ENCODE assay signal across 18 cellular contexts in genomic region chr9:124278054-124278540, GRCh38. TPM values are rescaled to one million over a fixed set of nuclear protein-coding genes. Genes with fewer than 3 reads are reported as not detected.
DNase-seq lines count a peak whose midpoint lies in the region; ATAC-seq, FAIRE-seq and TF ChIP-seq lines count a peak whose summit lies in the region.
"Had no signal": no experiment of that assay in that cellular context is flagged by ENCODE, and none has a peak within 500 bp of the region (broad histone marks: within the 10 kb centered on the region; RNA-seq: fewer than 3 reads in every experiment).

No MANE protein-coding gene starts in this region.

- peaks cover 6% of the 10 kb centered on the region; the same call in 1 of the 3 replicates for H3K79me2 ChIP-seq in K562 (ENCODE audit: control insufficient read depth, insufficient read depth, low read length)

- peaks cover 0 to 4% (median 0%) of the 10 kb centered on the region in 11 experiments; a peak in 1 of 22 replicates for H3K9me3 ChIP-seq in BLaER1 treated with 17β-estradiol and CSF1 and Interleukin-3, amounts not matched to agents 10 nM and 100 nM (replicated peaks in 1 of 11)
- H3K9me3 ChIP-seq in K562 (replicated peaks; ENCODE audit: control insufficient read depth, insufficient read depth, low read depth, low read length), result no peaks in the 10 kb centered on the region
- no peaks in the 10 kb centered on the region for H3K9me3 ChIP-seq in spleen
- H3K9me3 ChIP-seq: gastrocnemius medialis had no signal

- CTCF ChIA-PET in K562 (lab: Yijun Ruan, JAX; ENCODE audit: low intra/inter-chr PET ratio), result interaction anchor here (0.6 kb wide), 1 partner anchor 75 kb away, joined by 3 read pairs; no protein-coding TSS in a partner anchor

- peak overlapping the region in 1 of 11 experiments; percentile 29; a peak in 1 of 22 replicates for H3K9ac ChIP-seq in BLaER1 treated with 17β-estradiol and CSF1 and Interleukin-3, amounts not matched to agents 10 nM and 100 nM
- no peak overlapping the region; a peak in 1 of 4 replicates for H3K9ac ChIP-seq in K562 (ENCODE audit: insufficient read depth in 1 of 2, low read depth in 2 of 2, low read length in 2 of 2)

- H3K27ac ChIP-seq in BLaER1 treated with 17β-estradiol and CSF1 and Interleukin-3, amounts not matched to agents 10 nM and 100 nM, result peak overlapping the region in 8 of 11 experiments; percentile 1 to 65 (median 38); a peak in 11 of 22 replicates
- H3K27ac ChIP-seq in HL-60 (replicated peaks) (peak overlapping the region; percentile 43), K562 (ENCODE audit: extremely low read depth, low read depth, low read length) (peak overlapping the region; percentile 8; the same call in 1 of the 3 replicates), spleen (peak overlapping the region in 3 of 8 donors; percentile 67 to 77 (median 70))
- H3K27ac ChIP-seq: C4-2B, gastrocnemius medialis had no signal

- H3K4me2 ChIP-seq in BLaER1 treated with 17β-estradiol and CSF1 and Interleukin-3, amounts not matched to agents 10 nM and 100 nM, result peak overlapping the region in 10 of 11 experiments; percentile 5 to 47 (median 30); a peak in 15 of 22 replicates
- H3K4me2 ChIP-seq in K562 (ENCODE audit: insufficient read depth, low read length), result peak overlapping the region; percentile 74

- in situ Hi-C loops in K562 (cut with MboI), result no loop called here

- no peak for TF ChIP-seq RAD21 in K562 (CRISPR knock-in tag; conservative IDR thresholded peaks at IDR 0.05 in 1 of 2, IDR thresholded peaks at IDR 0.05 in 1 of 2)

- H3K36me3 ChIP-seq in BLaER1 treated with 17β-estradiol and CSF1 and Interleukin-3, amounts not matched to agents 10 nM and 100 nM, result peaks cover 0 to 24% (median 3%) of the 10 kb centered on the region in 11 experiments; a peak in 7 of 22 replicates
- H3K36me3 ChIP-seq in K562 (ENCODE audit: control insufficient read depth, insufficient read depth, low read length) (no peaks in the 10 kb centered on the region), spleen (no peaks in the 10 kb centered on the region)
- H3K36me3 ChIP-seq: gastrocnemius medialis had no signal

- ATAC-seq in K562 (peak; percentile 84), HG03196 (IDR thresholded peaks at IDR 0.05; ENCODE audit: unreplicated experiment) (no peak), HG03565 (IDR thresholded peaks at IDR 0.05; ENCODE audit: unreplicated experiment) (no peak), GM18498 (IDR thresholded peaks at IDR 0.05; ENCODE audit: unreplicated experiment) (no peak)
- ATAC-seq: effector memory CD8-positive, alpha-beta T cell; gastrocnemius medialis had no signal

- H3K27me3 Mint-ChIP-seq in nephron progenitor cell (ENCODE audit: low read depth, poor library complexity), result peaks cover 2% of the 10 kb centered on the region
- H3K27me3 Mint-ChIP-seq: effector memory CD8-positive, alpha-beta T cell had no signal

- intact Hi-C loops in K562 (cut with micrococcal nuclease), result no loop called here
- intact Hi-C loops in spleen (cut with DNase I; ENCODE audit: low total_unique reads), result no loop called here

- peaks cover 60 to 97% (median 87%) of the 10 kb centered on the region in 10 experiments for H3K4me1 ChIP-seq in BLaER1 treated with 17β-estradiol and CSF1 and Interleukin-3, amounts not matched to agents 10 nM and 100 nM
- H3K4me1 ChIP-seq in K562 (replicated peaks in 1 of 2; ENCODE audit: control insufficient read depth in 2 of 2, insufficient read depth in 2 of 2, low read length in 2 of 2) (peaks cover 27 to 34% of the 10 kb centered on the region in 2 experiments), spleen (peaks cover 34 to 97% (median 74%) of the 10 kb centered on the region in 6 donors)

- WGBS in K562 (ENCODE audit: insufficient coverage, low coverage, missing lambda C conversion rate), result 12% methylated on average over 18 of the region's 18 CpGs
- 61 to 79% (median 70%) methylated on average over 17 to 18 of the region's 18 CpGs for WGBS in spleen, 5 donors

- BruUV-seq in K562 (replicated peaks; lab: Mats Ljungman, UMichigan), result no TSS peak

- no peak for TF ChIP-seq CTCF in HL-60 (IDR thresholded peaks at IDR 0.05; ENCODE audit: insufficient read depth, low read length)
- TF ChIP-seq CTCF in K562 (IDR thresholded peaks at IDR 0.05 in 2 of 3, conservative IDR thresholded peaks at IDR 0.05 in 1 of 3; ENCODE audit: insufficient read depth in 2 of 3, low read depth in 1 of 3, low read length in 3 of 3), result no peak
- no peak for TF ChIP-seq CTCF in nephron progenitor cell (IDR thresholded peaks at IDR 0.05)
- no peak for TF ChIP-seq CTCF in spleen (IDR thresholded peaks at IDR 0.05 in 8 of 11, conservative IDR thresholded peaks at IDR 0.05 in 3 of 11)

- peak; percentile 98 for FAIRE-seq in K562 (lab: Jason Lieb, UNC)
- FAIRE-seq: bronchial epithelial cell had no signal

- DNase-seq in HL-60 (ENCODE audit: low read depth in 1 of 2, low spot score in 1 of 2), result no peak
- peak; percentile 52 to 82 (median 59) for DNase-seq in K562 (ENCODE audit: extremely low read depth in 1 of 4, low spot score in 3 of 4)
- DNase-seq in nephron progenitor cell, result no peak
- DNase-seq in spleen, result no peak
- DNase-seq: activated naive CD4-positive, alpha-beta T cell treated with anti-CD3 and anti-CD28 coated beads for 36 hours; effector memory CD8-positive, alpha-beta T cell; gastrocnemius medialis; midbrain; MV-4-11; NCI-H2171 treated with DMSO at 0.1 percent for 48 hours; NK-92 treated with Interleukin-12 subunit alpha and Interleukin-12 subunit beta, amount 100 ng/mL, for 24 hours; T-helper 9 cell had no signal

- no peaks in the 10 kb centered on the region for H3K27me3 ChIP-seq in BLaER1 treated with 17β-estradiol and CSF1 and Interleukin-3, amounts not matched to agents 10 nM and 100 nM
- no peaks in the 10 kb centered on the region for H3K27me3 ChIP-seq in HL-60 (ENCODE audit: insufficient read depth, poor library complexity, severe bottlenecking)
- peaks cover 0 to 6% of the 10 kb centered on the region in 2 experiments; a peak in 1 of 5 replicates for H3K27me3 ChIP-seq in K562 (ENCODE audit: control insufficient read depth in 2 of 2, insufficient read depth in 2 of 2, low read length in 2 of 2)
- no peaks in the 10 kb centered on the region for H3K27me3 ChIP-seq in spleen (replicated peaks in 1 of 7)
- H3K27me3 ChIP-seq: gastrocnemius medialis had no signal

- TF ChIP-seq POLR2A in K562 (conservative IDR thresholded peaks at IDR 0.05), result no peak
- TF ChIP-seq POLR2A in spleen (IDR thresholded peaks at IDR 0.05), result no peak

- H4K20me1 ChIP-seq in BLaER1 treated with 17β-estradiol and CSF1 and Interleukin-3, amounts not matched to agents 10 nM and 100 nM, result peaks cover 60 to 100% (median 100%) of the 10 kb centered on the region in 11 experiments; a peak in 21 of 22 replicates
- H4K20me1 ChIP-seq in K562 (replicated peaks; ENCODE audit: control insufficient read depth, insufficient read depth, low read length), result peaks cover 12% of the 10 kb centered on the region; the same call in 1 of the 2 replicates

- peaks cover 10% of the 10 kb centered on the region for H3K36me3 Mint-ChIP-seq in nephron progenitor cell (ENCODE audit: low read depth)

- no peak overlapping the region for H3K4me3 Mint-ChIP-seq in nephron progenitor cell
- H3K4me3 Mint-ChIP-seq: activated naive CD4-positive, alpha-beta T cell treated with anti-CD3 and anti-CD28 coated beads for 36 hours; effector memory CD8-positive, alpha-beta T cell had no signal

- peaks cover 47% of the 10 kb centered on the region for H3K4me1 Mint-ChIP-seq in nephron progenitor cell

- peaks cover 5% of the 10 kb centered on the region for H3K9me3 Mint-ChIP-seq in nephron progenitor cell
- H3K9me3 Mint-ChIP-seq: activated naive CD4-positive, alpha-beta T cell treated with anti-CD3 and anti-CD28 coated beads for 36 hours; effector memory CD8-positive, alpha-beta T cell had no signal

- peak overlapping the region; percentile 53; the same call in 1 of the 2 replicates for H2AFZ ChIP-seq in K562 (ENCODE audit: low read depth, low read length)

- H3K4me3 ChIP-seq in BLaER1 treated with 17β-estradiol and CSF1 and Interleukin-3, amounts not matched to agents 10 nM and 100 nM, result no peak overlapping the region
- H3K4me3 ChIP-seq in HL-60 (replicated peaks; ENCODE audit: insufficient read depth, low read length), result no peak overlapping the region
- no peak overlapping the region for H3K4me3 ChIP-seq in K562
- H3K4me3 ChIP-seq in spleen, result no peak overlapping the region
- H3K4me3 ChIP-seq: gastrocnemius medialis had no signal

- H3K9me1 ChIP-seq in K562 (ENCODE audit: control insufficient read depth, insufficient read depth, low read length), result no peaks in the 10 kb centered on the region

- TF ChIP-seq EP300 in K562 (IDR thresholded peaks at IDR 0.05; ENCODE audit: low read length), result no peak; the same call in 1 of the 2 replicates

- POLR2A ChIA-PET in K562 (lab: Yijun Ruan, JAX), result no interaction called here

- peak overlapping the region; percentile 87 for H3K27ac Mint-ChIP-seq in nephron progenitor cell
- H3K27ac Mint-ChIP-seq: activated naive CD4-positive, alpha-beta T cell treated with anti-CD3 and anti-CD28 coated beads for 36 hours had no signal

TF ChIP-seq in K562, 482 proteins besides CTCF, POLR2A, EP300 and RAD21 (continues in another document):
- TF ChIP-seq RHOXF2B (CRISPR knock-in tag; conservative IDR thresholded peaks at IDR 0.05) (no peak), MXI1 (IDR thresholded peaks at IDR 0.05; ENCODE audit: low read depth, low read length) (peak; percentile 85)

RNA-seq across cellular contexts. Expression of gene NEK6, which starts 20.3 kb away (rescaled TPM):
- total RNA-seq in K562 (2011; cell fraction: chromatin; rRNA removed; ENCODE audit: low replicate concordance), result 11.0 and 26.4 TPM in 2 replicates
- total RNA-seq in K562 (2011; cell fraction: nucleolus; rRNA removed), result 6.4 and 7.7 TPM in 2 replicates
- total RNA-seq in K562 (2011; cell fraction: nucleoplasm; rRNA removed), result 8.4 and 9.9 TPM in 2 replicates
- 8.0 and 11.4 TPM in 2 replicates for total RNA-seq in K562 (2014; rRNA removed)
- total RNA-seq in K562 (2014; rRNA removed; fragmentation: Illumina TruSeq; extraction: Trizol), result 6.1 and 6.9 TPM in 2 replicates
- 7.9 and 8.4 TPM in 2 replicates for total RNA-seq in K562 (2015; rRNA removed; fragmentation: Illumina TruSeq; extraction: Trizol)
- 19.0 and 19.7 TPM in 2 replicates for total RNA-seq in K562 (2021)
- 12.1 and 27.8 TPM in 2 replicates for polyA plus RNA-seq in K562 (2011; rRNA removed)
- polyA plus RNA-seq in K562 (2011; cell fraction: cytosol; rRNA removed), result 20.4 and 25.6 TPM in 2 replicates
- 13.6 and 24.6 TPM in 2 replicates for polyA plus RNA-seq in K562 (2011; cell fraction: nucleus; rRNA removed)
- polyA plus RNA-seq in K562 (2012), result 8.5 and 12.5 TPM in 2 replicates
- polyA plus RNA-seq in K562 (2014; fragmentation: Illumina TruSeq; extraction: Trizol), result 12.5 and 12.9 TPM in 2 replicates
- polyA plus RNA-seq in K562 (2014; fragmentation: Nextera tagmentation; extraction: Ambion mirVana), result 1 to 10 TPM; 3.1 to 3.5 TPM
- 9.5 and 13.1 TPM in 2 replicates for polyA plus RNA-seq in K562 (2014; rRNA removed)
- 24.9 and 49.3 TPM in 2 replicates for polyA minus RNA-seq in K562 (2011; rRNA and poly(A)+ RNA removed)
- 10.0 and 18.9 TPM in 2 replicates for polyA minus RNA-seq in K562 (2011; cell fraction: cytosol; rRNA and poly(A)+ RNA removed)
- polyA minus RNA-seq in K562 (2011; cell fraction: nucleus; rRNA and poly(A)+ RNA removed), result 4.8 and 27.3 TPM in 2 replicates
- 10 to 100 TPM; 32.8 to 71.3 (median 55.0) TPM for total RNA-seq in spleen
- polyA plus RNA-seq in spleen, result 10 to 100 TPM; 11.2 to 19.7 (median 11.6) TPM

Comparison
In these comparisons a context has a peak if more than half of its experiments do, and no peak if none do; other contexts are left out.
1. DNase-seq: peak in K562 (4 of 4); none in HL-60 (0 of 2), nephron progenitor cell (single experiment) and spleen (single experiment).